In genomic region chr22:29300807-29301601, GRCh38 we compare ENCODE assay signal across 1 cellular context.
TF ChIP-seq lines count a peak whose summit lies in the region.

No MANE protein-coding gene starts in this region.

TF ChIP-seq in GM12878, 131 proteins besides CTCF, POLR2A, EP300 and RAD21:
- TF ChIP-seq PML (IDR thresholded peaks at IDR 0.05; ENCODE audit: low read length) = peak; percentile 84
- peak; percentile 13; the same call in 1 of the 2 replicates for TF ChIP-seq BCL11A (IDR thresholded peaks at IDR 0.05; ENCODE audit: low read depth, low read length)
- TF ChIP-seq KAT2A (conservative IDR thresholded peaks at IDR 0.05; ENCODE audit: control insufficient read depth, low read depth, low read length) = no peak
- TF ChIP-seq BACH1 (IDR thresholded peaks at IDR 0.05; ENCODE audit: borderline replicate concordance) = 0 out of 2 replicates have a peak, but pooled peaks have one; percentile 23
- peak; percentile 52; the same call in 1 of the 2 replicates for TF ChIP-seq ZBED1 (IDR thresholded peaks at IDR 0.05; ENCODE audit: borderline replicate concordance)
- TF ChIP-seq POLR2AphosphoS5 (IDR thresholded peaks at IDR 0.05; ENCODE audit: low read length) = peak; percentile 90
- no peak for TF ChIP-seq BMI1 (IDR thresholded peaks at IDR 0.05; ENCODE audit: borderline replicate concordance)
- TF ChIP-seq ATF2 (IDR thresholded peaks at IDR 0.05; ENCODE audit: low read length) = peak; percentile 58; the same call in 1 of the 2 replicates
- TF ChIP-seq BCL3 (IDR thresholded peaks at IDR 0.05; ENCODE audit: borderline replicate concordance, insufficient read depth, low read depth, low read length, poor library complexity, severe bottlenecking) = peak; percentile 43
